14 cellular contexts compared by ENCODE assay signal in genomic region chr2:439077-439476, GRCh38.
DNase-seq lines count a peak whose midpoint lies in the region; ATAC-seq and TF ChIP-seq lines count a peak whose summit lies in the region.
"Had no signal": no experiment of that assay in that cellular context is flagged by ENCODE, and none has a peak within 500 bp of the region (broad histone marks: within the 10 kb centered on the region; RNA-seq: fewer than 3 reads in every experiment).

No MANE protein-coding gene starts in this region.

- DNase-seq in activated CD8-positive, alpha-beta memory T cell treated with anti-CD3 and anti-CD28 coated beads, Interleukin-2, amount 10 ng/mL, durations not matched to agents 7 days and 5 days: peak; percentile 21
- DNase-seq in activated CD8-positive, alpha-beta memory T cell treated with anti-CD3 and anti-CD28 coated beads, Interleukin-2, amount 50 U/mL, for 48 hours: no peak
- DNase-seq in memory B cell (ENCODE audit: low spot score in 2 of 2) (no peak), SIG-M5 (lab: John Stamatoyannopoulos, UW) (no peak), NCI-H1694 treated with DMSO at 0.1 percent for 48 hours (lab: John Stamatoyannopoulos, UW) (no peak)
- no peak for DNase-seq in stimulated activated CD4-positive, alpha-beta T cell treated with anti-CD3 and anti-CD28 coated beads, Interleukin-15, amount 100 ng/mL, for 24 hours
- DNase-seq: Caco-2, NCI-H187 treated with DMSO at 0.1 percent for 48 hours, psoas muscle, RPMI8226 had no signal

- CTCF ChIA-PET in activated CD8-positive, alpha-beta memory T cell treated with anti-CD3 and anti-CD28 coated beads, Interleukin-2, amount 10 ng/mL, durations not matched to agents 7 days and 5 days (lab: Charles Lee): interaction anchor here (2.0 kb wide), 1 partner anchor 45 kb away, joined by 5 read pairs; no protein-coding TSS in a partner anchor

- H3K4me1 Mint-ChIP-seq in activated CD8-positive, alpha-beta memory T cell treated with anti-CD3 and anti-CD28 coated beads, Interleukin-2, amount 10 ng/mL, durations not matched to agents 7 days and 5 days: peaks cover 29% of the 10 kb centered on the region
- peaks cover 39% of the 10 kb centered on the region for H3K4me1 Mint-ChIP-seq in memory B cell

- no peaks in the 10 kb centered on the region for H3K9me3 Mint-ChIP-seq in activated CD8-positive, alpha-beta memory T cell treated with anti-CD3 and anti-CD28 coated beads, Interleukin-2, amount 10 ng/mL, durations not matched to agents 7 days and 5 days (ENCODE audit: low read depth)
- peaks cover 3% of the 10 kb centered on the region for H3K9me3 Mint-ChIP-seq in memory B cell
- H3K9me3 Mint-ChIP-seq: activated T-helper 2 cell treated with anti-CD3 and anti-CD28 coated beads, Interferon-gamma antibody, Interleukin-2, Interleukin-4, amounts not matched to agents 10 μg/mL and 5 μg/mL and 100 μg/mL, durations not matched to agents 14 hours and 24 hours and 36 hours; stimulated activated effector memory CD8-positive, alpha-beta T cell treated with anti-CD3 and anti-CD28 coated beads, Interleukin-12 subunit alpha, Interleukin-12 subunit beta, amount 100 ng/mL, for 72 hours had no signal

- no peak overlapping the region for H3K27ac Mint-ChIP-seq in activated CD8-positive, alpha-beta memory T cell treated with anti-CD3 and anti-CD28 coated beads, Interleukin-2, amount 10 ng/mL, durations not matched to agents 7 days and 5 days
- peak overlapping the region; percentile 96 for H3K27ac Mint-ChIP-seq in memory B cell
- H3K27ac Mint-ChIP-seq: activated T-helper 2 cell treated with anti-CD3 and anti-CD28 coated beads, Interferon-gamma antibody, Interleukin-2, Interleukin-4, amounts not matched to agents 10 μg/mL and 5 μg/mL and 100 μg/mL, durations not matched to agents 14 hours and 24 hours and 36 hours had no signal

- no peak overlapping the region for H3K4me3 Mint-ChIP-seq in activated CD8-positive, alpha-beta memory T cell treated with anti-CD3 and anti-CD28 coated beads, Interleukin-2, amount 10 ng/mL, durations not matched to agents 7 days and 5 days
- no peak overlapping the region for H3K4me3 Mint-ChIP-seq in memory B cell

- H3K36me3 Mint-ChIP-seq in activated CD8-positive, alpha-beta memory T cell treated with anti-CD3 and anti-CD28 coated beads, Interleukin-2, amount 10 ng/mL, durations not matched to agents 7 days and 5 days: no peaks in the 10 kb centered on the region
- H3K36me3 Mint-ChIP-seq in memory B cell: peaks cover 2% of the 10 kb centered on the region
- H3K36me3 Mint-ChIP-seq: stimulated activated effector memory CD8-positive, alpha-beta T cell treated with anti-CD3 and anti-CD28 coated beads, Interleukin-12 subunit alpha, Interleukin-12 subunit beta, amount 100 ng/mL, for 72 hours had no signal

- no peaks in the 10 kb centered on the region for H3K27me3 Mint-ChIP-seq in activated CD8-positive, alpha-beta memory T cell treated with anti-CD3 and anti-CD28 coated beads, Interleukin-2, amount 10 ng/mL, durations not matched to agents 7 days and 5 days
- H3K27me3 Mint-ChIP-seq in memory B cell: no peaks in the 10 kb centered on the region

- no peak for ATAC-seq in activated CD8-positive, alpha-beta memory T cell treated with anti-CD3 and anti-CD28 coated beads, Interleukin-2, amount 10 ng/mL, durations not matched to agents 7 days and 5 days
- no peak for ATAC-seq in SK-N-SH treated with all-trans-retinoic acid at 6 μM for 48 hours
- ATAC-seq in memory B cell (ENCODE audit: low read depth): no peak
- ATAC-seq in GM19324 (IDR thresholded peaks at IDR 0.05; ENCODE audit: low FRiP score, unreplicated experiment): no peak
- ATAC-seq: psoas muscle; stimulated activated effector memory CD8-positive, alpha-beta T cell treated with anti-CD3 and anti-CD28 coated beads, Interleukin-12 subunit alpha, Interleukin-12 subunit beta, amount 100 ng/mL, for 72 hours had no signal

TF ChIP-seq in SK-N-SH treated with all-trans-retinoic acid at 6 μM for 48 hours, 23 proteins besides CTCF, POLR2A, EP300 and RAD21:
- peak; percentile 45; the same call in 1 of the 2 replicates for TF ChIP-seq TCF4 (CRISPR knock-in tag; IDR thresholded peaks at IDR 0.05; ENCODE audit: borderline replicate concordance)
- no peak for TF ChIP-seq OSR1 (CRISPR knock-in tag; IDR thresholded peaks at IDR 0.05)
